ENCODE assay signal across 9 cellular contexts in genomic region chr7:70556761-70557160, GRCh38.
"Had no signal": no experiment of that assay in that cellular context is flagged by ENCODE, and none has a peak within 500 bp of the region (broad histone marks: within the 10 kb centered on the region; RNA-seq: fewer than 3 reads in every experiment).

No MANE protein-coding gene starts in this region.

- H3K4me3 ChIP-seq: GM23248, HAP-1, K562 had no signal

- H3K9me3 ChIP-seq: HAP-1 had no signal

- H3K36me3 ChIP-seq: HAP-1 had no signal

- DNase-seq: GM23248, GOT3, H7, IMR-90, KG1 had no signal

- H3K4me1 ChIP-seq: HAP-1 had no signal

- FAIRE-seq: K562 had no signal

- H2AFZ ChIP-seq: GM23248 had no signal

- H3K9ac ChIP-seq: GM23248 had no signal

- ATAC-seq: HCT116, K562 had no signal

- H3K27ac ChIP-seq: GM23248, HL-60 had no signal
